In the genomic region with DNA sequence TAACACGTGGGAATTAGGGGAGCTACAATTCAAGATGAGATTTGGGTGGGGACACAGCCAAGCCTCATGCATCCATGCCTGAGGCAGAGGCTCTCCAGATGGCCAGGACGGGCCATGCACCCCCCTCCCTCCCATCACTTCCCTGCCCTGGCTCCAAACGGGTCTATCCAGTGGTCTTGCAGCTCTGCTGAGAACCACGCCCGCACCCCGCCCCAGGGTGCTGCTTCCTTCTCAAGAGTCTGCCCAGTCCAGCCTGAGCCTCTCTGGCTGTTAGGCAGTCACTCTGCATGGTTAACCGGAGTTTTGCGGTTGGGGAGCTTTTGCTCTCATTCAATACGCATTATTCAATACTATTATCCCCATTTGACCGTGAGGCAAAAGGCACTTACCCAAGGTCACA, we compare ENCODE assay signal across 22 cellular contexts.
"Had no signal": no experiment of that assay in that cellular context is flagged by ENCODE, and none has a peak within 500 bp of the region (broad histone marks: within the 10 kb centered on the region; RNA-seq: fewer than 3 reads in every experiment).

No MANE protein-coding gene starts in this region.

- H3K27me3 ChIP-seq: body of pancreas, left lung, neutrophil, stomach, transverse colon, vagina had no signal

- H3K9me3 Mint-ChIP-seq: activated CD4-positive, alpha-beta memory T cell treated with anti-CD3 and anti-CD28 coated beads for 36 hours; activated naive CD4-positive, alpha-beta T cell treated with anti-CD3 and anti-CD28 coated beads, Interleukin-2, amount 50 U/mL, for 24 hours; effector memory CD8-positive, alpha-beta T cell; mesothelial cell of epicardium; natural killer cell; stimulated activated memory B cell treated with anti-CD40 and anti-IgM and Interleukin-4, amounts not matched to agents 10 μg/mL and 1 μg/mL and 100 μg/mL, for 72 hours had no signal

- H3K27me3 Mint-ChIP-seq: activated CD4-positive, alpha-beta memory T cell treated with anti-CD3 and anti-CD28 coated beads for 36 hours; activated naive CD4-positive, alpha-beta T cell treated with anti-CD3 and anti-CD28 coated beads, Interleukin-2, amount 50 U/mL, for 24 hours had no signal

- H3K4me1 Mint-ChIP-seq: activated naive CD4-positive, alpha-beta T cell treated with anti-CD3 and anti-CD28 coated beads, Interleukin-2, amount 50 U/mL, for 24 hours; natural killer cell; stimulated activated memory B cell treated with anti-CD40 and anti-IgM and Interleukin-4, amounts not matched to agents 10 μg/mL and 1 μg/mL and 100 μg/mL, for 72 hours had no signal

- DNase-seq: activated CD4-positive, alpha-beta memory T cell treated with anti-CD3 and anti-CD28 coated beads for 36 hours; activated CD4-positive, alpha-beta T cell treated with anti-CD3 and anti-CD28 coated beads for 48 hours; activated effector memory CD4-positive, alpha-beta T cell treated with anti-CD3 and anti-CD28 coated beads, Interleukin-2, amount 50 U/mL, for 16 hours; anterior cingulate cortex; body of pancreas; caudate nucleus; effector memory CD8-positive, alpha-beta T cell; foreskin fibroblast; kidney glomerular epithelial cell; mammary epithelial cell; natural killer cell; stimulated activated CD4-positive, alpha-beta T cell treated with anti-CD3 and anti-CD28 coated beads, Interleukin-1b, Interleukin-23, amount 100 ng/mL, for 48 hours; stomach; SW 1271; T-helper 17 cell; transverse colon had no signal

- H3K36me3 ChIP-seq: left lung, neutrophil, stomach, transverse colon, vagina had no signal

- H3K27ac Mint-ChIP-seq: activated CD4-positive, alpha-beta memory T cell treated with anti-CD3 and anti-CD28 coated beads for 36 hours; activated naive CD4-positive, alpha-beta T cell treated with anti-CD3 and anti-CD28 coated beads, Interleukin-2, amount 50 U/mL, for 24 hours; effector memory CD8-positive, alpha-beta T cell; mesothelial cell of epicardium; natural killer cell; stimulated activated memory B cell treated with anti-CD40 and anti-IgM and Interleukin-4, amounts not matched to agents 10 μg/mL and 1 μg/mL and 100 μg/mL, for 72 hours; T-helper 17 cell had no signal

- H3K4me3 Mint-ChIP-seq: activated CD4-positive, alpha-beta memory T cell treated with anti-CD3 and anti-CD28 coated beads for 36 hours; activated naive CD4-positive, alpha-beta T cell treated with anti-CD3 and anti-CD28 coated beads, Interleukin-2, amount 50 U/mL, for 24 hours; effector memory CD8-positive, alpha-beta T cell; mesothelial cell of epicardium; natural killer cell; stimulated activated memory B cell treated with anti-CD40 and anti-IgM and Interleukin-4, amounts not matched to agents 10 μg/mL and 1 μg/mL and 100 μg/mL, for 72 hours; T-helper 17 cell had no signal

- H3K36me3 Mint-ChIP-seq: activated CD4-positive, alpha-beta memory T cell treated with anti-CD3 and anti-CD28 coated beads for 36 hours; activated naive CD4-positive, alpha-beta T cell treated with anti-CD3 and anti-CD28 coated beads, Interleukin-2, amount 50 U/mL, for 24 hours; natural killer cell; stimulated activated memory B cell treated with anti-CD40 and anti-IgM and Interleukin-4, amounts not matched to agents 10 μg/mL and 1 μg/mL and 100 μg/mL, for 72 hours had no signal

- H3K4me1 ChIP-seq: body of pancreas had no signal

- H3K9me3 ChIP-seq: body of pancreas, left lung, neutrophil, stomach, transverse colon, vagina had no signal

- H3K4me3 ChIP-seq: body of pancreas, left lung, stomach, transverse colon, vagina had no signal

- H3K27ac ChIP-seq: body of pancreas, left lung, neutrophil, stomach, transverse colon had no signal
